12 cellular contexts compared by ENCODE assay signal in the genomic region with DNA sequence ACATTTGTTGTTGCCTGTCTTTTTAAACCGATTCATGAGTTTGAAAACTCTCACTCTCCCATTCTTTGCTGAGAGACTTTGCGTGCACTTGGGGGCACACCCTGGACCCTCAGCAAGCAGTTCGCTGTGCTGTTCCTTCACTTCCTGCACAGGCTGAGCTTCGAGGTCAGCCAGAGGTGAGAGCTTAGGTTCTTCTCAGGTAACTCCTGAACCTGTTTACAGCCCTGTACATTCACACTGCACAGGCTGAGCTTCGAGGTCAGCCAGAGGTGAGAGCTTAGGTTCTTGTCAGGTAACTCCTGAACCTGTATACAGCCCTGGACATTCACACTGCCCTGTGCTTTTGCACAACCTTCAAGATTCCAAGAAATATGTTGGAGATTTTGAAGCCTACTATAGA. TPM values are rescaled to one million over a fixed set of nuclear protein-coding genes. Genes with fewer than 3 reads are reported as not detected.
DNase-seq lines count a peak whose midpoint lies in the region; ATAC-seq and TF ChIP-seq lines count a peak whose summit lies in the region.
"Had no signal": no experiment of that assay in that cellular context is flagged by ENCODE, and none has a peak within 500 bp of the region (broad histone marks: within the 10 kb centered on the region; RNA-seq: fewer than 3 reads in every experiment).

No MANE protein-coding gene starts in this region.

- no peaks in the 10 kb centered on the region for H4K20me1 ChIP-seq in OCI-LY1 (ENCODE audit: insufficient read depth, low read length)

- H3K9me3 ChIP-seq in OCI-LY1 (ENCODE audit: low read length) (no peaks in the 10 kb centered on the region), body of pancreas (no peaks in the 10 kb centered on the region)
- H3K9me3 ChIP-seq: heart left ventricle had no signal

- H3K27ac Mint-ChIP-seq in stimulated activated effector memory CD8-positive, alpha-beta T cell treated with anti-CD3 and anti-CD28 coated beads, Interleukin-12 subunit alpha, Interleukin-12 subunit beta, amount 100 ng/mL, for 72 hours, result peak overlapping the region; percentile 92

- H3K36me3 Mint-ChIP-seq in stimulated activated effector memory CD8-positive, alpha-beta T cell treated with anti-CD3 and anti-CD28 coated beads, Interleukin-12 subunit alpha, Interleukin-12 subunit beta, amount 100 ng/mL, for 72 hours, result peaks cover 12% of the 10 kb centered on the region

- TF ChIP-seq CTCF in OCI-LY1 (IDR thresholded peaks at IDR 0.05; ENCODE audit: low read length), result no peak
- no peak for TF ChIP-seq CTCF in body of pancreas (IDR thresholded peaks at IDR 0.05)

- peaks cover 2% of the 10 kb centered on the region for H3K9me3 Mint-ChIP-seq in stimulated activated effector memory CD8-positive, alpha-beta T cell treated with anti-CD3 and anti-CD28 coated beads, Interleukin-12 subunit alpha, Interleukin-12 subunit beta, amount 100 ng/mL, for 72 hours

- peaks cover 45% of the 10 kb centered on the region for H3K4me1 Mint-ChIP-seq in stimulated activated effector memory CD8-positive, alpha-beta T cell treated with anti-CD3 and anti-CD28 coated beads, Interleukin-12 subunit alpha, Interleukin-12 subunit beta, amount 100 ng/mL, for 72 hours

- no peaks in the 10 kb centered on the region for H3K27me3 ChIP-seq in OCI-LY1 (ENCODE audit: insufficient read depth, low read length)
- H3K27me3 ChIP-seq in body of pancreas, result no peaks in the 10 kb centered on the region
- H3K27me3 ChIP-seq in H7 (ENCODE audit: control insufficient read depth, insufficient read depth, low read length), result no peaks in the 10 kb centered on the region
- H3K27me3 ChIP-seq: brain microvascular endothelial cell, heart left ventricle had no signal

- DNase-seq in activated gamma-delta T cell treated with Interleukin-2 at 50 U/mL for 16 hours (peak; percentile 51), activated gamma-delta T cell (lab: John Stamatoyannopoulos, UW) (no peak), body of pancreas (peak in 1 of 4 donors; percentile 12), NCI-H774 (lab: John Stamatoyannopoulos, UW) (no peak), H7 (no peak)
- no peak for DNase-seq in stimulated activated effector memory CD8-positive, alpha-beta T cell treated with anti-CD3 and anti-CD28 coated beads, Interleukin-12 subunit alpha, Interleukin-12 subunit beta, amount 100 ng/mL, for 72 hours (ENCODE audit: low spot score in 2 of 2)
- DNase-seq: NCI-H2171, occipital lobe had no signal

- no peaks in the 10 kb centered on the region for H3K79me2 ChIP-seq in OCI-LY1 (ENCODE audit: insufficient read depth, low read length)

- no peaks in the 10 kb centered on the region for H3F3A ChIP-seq in OCI-LY1 (ENCODE audit: insufficient read depth, low read length)

- no peak for TF ChIP-seq POLR2A in body of pancreas (IDR thresholded peaks at IDR 0.05)

- peak overlapping the region; percentile 74 for H3K27ac ChIP-seq in OCI-LY1 (ENCODE audit: low read depth, low read length, poor library complexity, severe bottlenecking)
- H3K27ac ChIP-seq in body of pancreas, result peak overlapping the region in 2 of 4 donors; percentile 10 to 30
- H3K27ac ChIP-seq: brain microvascular endothelial cell had no signal

- H3K4me2 ChIP-seq in OCI-LY1 (ENCODE audit: low read length), result peak overlapping the region; percentile 43

- 27 to 35% methylated on average over 5 of the region's 5 CpGs for WGBS in body of pancreas, 2 donors

- H3K9ac ChIP-seq in OCI-LY1 (ENCODE audit: low read length), result peak overlapping the region; percentile 23; the same call in 1 of the 2 replicates

- intact Hi-C loops in body of pancreas (cut with DNase I), result loop anchor here (10.0 kb wide), 1 partner anchor 182 kb away; no protein-coding TSS in a partner anchor

- H3K4me3 Mint-ChIP-seq in stimulated activated effector memory CD8-positive, alpha-beta T cell treated with anti-CD3 and anti-CD28 coated beads, Interleukin-12 subunit alpha, Interleukin-12 subunit beta, amount 100 ng/mL, for 72 hours, result peak overlapping the region; percentile 80

- H3K4me3 ChIP-seq in OCI-LY1 (ENCODE audit: low read depth, low read length, poor library complexity, severe bottlenecking) (peak overlapping the region; percentile 2), body of pancreas (no peak overlapping the region), H7 (ENCODE audit: insufficient read depth, low read depth, low read length) (no peak overlapping the region)
- H3K4me3 ChIP-seq: heart left ventricle had no signal

- H3K9me2 ChIP-seq in OCI-LY1 (ENCODE audit: low read depth, low read length), result no peaks in the 10 kb centered on the region

- H3K36me3 ChIP-seq in OCI-LY1 (ENCODE audit: insufficient read depth, low read length), result no peaks in the 10 kb centered on the region
- no peaks in the 10 kb centered on the region for H3K36me3 ChIP-seq in body of pancreas (replicated peaks in 1 of 2; ENCODE audit: insufficient read depth in 1 of 2, low read depth in 2 of 2)
- no peaks in the 10 kb centered on the region for H3K36me3 ChIP-seq in H7 (replicated peaks; ENCODE audit: control insufficient read depth, insufficient read depth, low read length)
- H3K36me3 ChIP-seq: brain microvascular endothelial cell, heart left ventricle had no signal

- H2AFZ ChIP-seq in OCI-LY1 (ENCODE audit: low read length), result peak overlapping the region; percentile 28

- ATAC-seq in body of pancreas, result peak; percentile 42
- ATAC-seq in stimulated activated effector memory CD8-positive, alpha-beta T cell treated with anti-CD3 and anti-CD28 coated beads, Interleukin-12 subunit alpha, Interleukin-12 subunit beta, amount 100 ng/mL, for 72 hours, result peak; percentile 33
- ATAC-seq in HG02884 (IDR thresholded peaks at IDR 0.05; ENCODE audit: unreplicated experiment), result no peak

- H3K4me1 ChIP-seq in OCI-LY1 (ENCODE audit: insufficient read depth, low read length, severe bottlenecking), result peaks cover 59% of the 10 kb centered on the region
- H3K4me1 ChIP-seq in body of pancreas, result peaks cover 15% of the 10 kb centered on the region

RNA-seq across cellular contexts. Expression of gene CLECL1, which starts 9.8 kb away (rescaled TPM):
- total RNA-seq in body of pancreas, result not detected
- not detected in 2 replicates for total RNA-seq in H7 (2014; rRNA removed; shearing (Covaris generic))
- total RNA-seq: occipital lobe had no signal

RNA-seq across cellular contexts. Expression of gene CD69, which starts 18.0 kb away (rescaled TPM):
- 1 to 10 TPM; 3.1 to 4.0 TPM for total RNA-seq in body of pancreas
- not detected in 2 replicates for total RNA-seq in H7 (2014; rRNA removed; shearing (Covaris generic))
